ENCODE assay signal across 8 cellular contexts in the genomic region with DNA sequence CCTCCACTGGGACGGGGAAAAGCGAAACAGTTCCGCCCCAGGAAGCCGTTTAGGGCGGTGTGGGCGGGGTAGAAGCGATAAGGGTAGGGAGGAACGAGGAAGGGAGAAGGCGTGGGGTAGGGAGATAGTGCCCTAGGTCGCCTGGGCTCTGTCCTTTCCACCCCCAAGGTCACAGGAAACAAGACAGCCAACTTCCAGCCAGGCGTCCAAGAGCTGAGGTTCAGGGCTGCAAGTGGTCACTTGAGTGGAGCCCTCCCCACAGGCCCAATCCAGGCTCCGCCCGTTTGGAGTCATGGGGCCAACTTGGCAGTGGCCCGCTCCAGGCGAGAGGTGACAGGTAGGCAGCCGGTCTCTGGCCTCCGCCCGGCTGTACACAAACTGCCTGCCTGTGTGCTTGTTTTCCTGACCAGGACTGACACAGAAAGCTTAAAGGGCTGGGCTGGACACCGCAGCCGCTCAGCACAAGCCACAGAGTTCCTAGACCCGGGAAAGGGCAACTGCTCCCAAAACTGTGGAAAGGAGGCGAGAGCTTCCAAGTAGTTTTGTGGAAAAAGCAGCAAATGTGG. TPM values are rescaled to one million over a fixed set of nuclear protein-coding genes. Genes with fewer than 3 reads are reported as not detected.
DNase-seq lines count a peak whose midpoint lies in the region; ATAC-seq and TF ChIP-seq lines count a peak whose summit lies in the region.

A gene with protein sequence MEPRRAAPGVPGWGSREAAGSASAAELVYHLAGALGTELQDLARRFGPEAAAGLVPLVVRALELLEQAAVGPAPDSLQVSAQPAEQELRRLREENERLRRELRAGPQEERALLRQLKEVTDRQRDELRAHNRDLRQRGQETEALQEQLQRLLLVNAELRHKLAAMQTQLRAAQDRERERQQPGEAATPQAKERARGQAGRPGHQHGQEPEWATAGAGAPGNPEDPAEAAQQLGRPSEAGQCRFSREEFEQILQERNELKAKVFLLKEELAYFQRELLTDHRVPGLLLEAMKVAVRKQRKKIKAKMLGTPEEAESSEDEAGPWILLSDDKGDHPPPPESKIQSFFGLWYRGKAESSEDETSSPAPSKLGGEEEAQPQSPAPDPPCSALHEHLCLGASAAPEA (minus strand): TSS at position 23 of the 566 bp plus-strand sequence. CDS start 62 bp downstream, outside the sequence.

- in situ Hi-C loops in astrocyte of the spinal cord (cut with HindIII; ENCODE audit: low sequenced_read_pairs), result no loop called here

- no peak within 1 kb of the TSS for H3K27ac ChIP-seq in iPS DF 6.9 (ENCODE audit: low read length)

- DNase-seq in activated naive CD4-positive, alpha-beta T cell treated with anti-CD3 and anti-CD28 coated beads for 36 hours, result no peak
- no peak for DNase-seq in activated naive CD4-positive, alpha-beta T cell treated with Interleukin-2 at 50 U/mL for 16 hours
- DNase-seq in NCI-H2196 (lab: John Stamatoyannopoulos, UW; ENCODE audit: unreplicated experiment) (peak; percentile 71), astrocyte of the spinal cord (ENCODE audit: low read depth, low spot score) (peak; percentile 16), iPS DF 6.9 (ENCODE audit: low read depth, low spot score) (no peak), sciatic nerve (ENCODE audit: low spot score) (peak; percentile 82), NCI-H2081 treated with DMSO at 0.1 percent for 48 hours (lab: John Stamatoyannopoulos, UW) (no peak)
- no peak for DNase-seq in effector CD4-positive, alpha-beta T cell

- no peak for TF ChIP-seq CTCF in astrocyte of the spinal cord (IDR thresholded peaks at IDR 0.05; ENCODE audit: low read depth, low read length)

- peaks cover 37% of the 10 kb centered on the region for H3K36me3 ChIP-seq in iPS DF 6.9 (ENCODE audit: control insufficient read depth, insufficient read depth, low read length)

- H3K4me3 ChIP-seq in astrocyte of the spinal cord (ENCODE audit: low read depth, low read length) (peak within 1 kb of the TSS; percentile 38), iPS DF 6.9 (ENCODE audit: low read length) (peak within 1 kb of the TSS; percentile 69; the same call in 1 of the 2 replicates)

- peaks cover 28% of the 10 kb centered on the region for H3K36me3 Mint-ChIP-seq in activated naive CD4-positive, alpha-beta T cell treated with anti-CD3 and anti-CD28 coated beads for 36 hours (ENCODE audit: low read depth)

- whole genome bisulfite sequencing in iPS DF 6.9 (ENCODE audit: insufficient coverage, insufficient read length), result no CpG with 5 or more reads among the region's 22 CpGs

- peaks cover 32% of the 10 kb centered on the region for H3K4me1 Mint-ChIP-seq in activated naive CD4-positive, alpha-beta T cell treated with anti-CD3 and anti-CD28 coated beads for 36 hours (ENCODE audit: low read depth)

- intact Hi-C loops in activated naive CD4-positive, alpha-beta T cell treated with anti-CD3 and anti-CD28 coated beads for 36 hours (cut with micrococcal nuclease), result loop anchor here (1.0 to 5.0 kb wide), 4 partner anchors 34 to 177 kb away; a partner anchor contains a TSS
- intact Hi-C loops in sciatic nerve (cut with DNase I), result loop anchor here (5.0 kb wide), 1 partner anchor 73 kb away; no protein-coding TSS in a partner anchor

- no peaks in the 10 kb centered on the region for H3K9me3 Mint-ChIP-seq in activated naive CD4-positive, alpha-beta T cell treated with anti-CD3 and anti-CD28 coated beads for 36 hours

- H3K4me1 ChIP-seq in iPS DF 6.9 (ENCODE audit: control insufficient read depth, insufficient read depth, low read length), result peaks cover 9% of the 10 kb centered on the region

- peak; percentile 33 for ATAC-seq in sciatic nerve

- CTCF ChIA-PET in activated naive CD4-positive, alpha-beta T cell treated with anti-CD3 and anti-CD28 coated beads for 36 hours (lab: Charles Lee), result interaction anchor here (0.6 to 2.9 kb wide), 8 partner anchors 18 to 269 kb away, joined by 3 to 13 read pairs (median 3); a partner anchor contains a TSS

- no peaks in the 10 kb centered on the region for H3K9me3 ChIP-seq in iPS DF 6.9 (ENCODE audit: control insufficient read depth, insufficient read depth, low read length)

- H3K4me3 Mint-ChIP-seq in activated naive CD4-positive, alpha-beta T cell treated with anti-CD3 and anti-CD28 coated beads for 36 hours, result peak within 1 kb of the TSS; percentile 62

- H3K27me3 ChIP-seq in iPS DF 6.9 (ENCODE audit: control insufficient read depth, insufficient read depth, low read length), result no peaks in the 10 kb centered on the region

- H3K27me3 Mint-ChIP-seq in activated naive CD4-positive, alpha-beta T cell treated with anti-CD3 and anti-CD28 coated beads for 36 hours (ENCODE audit: low read depth), result no peaks in the 10 kb centered on the region

- H3K27ac Mint-ChIP-seq in activated naive CD4-positive, alpha-beta T cell treated with anti-CD3 and anti-CD28 coated beads for 36 hours, result no peak within 1 kb of the TSS

RNA-seq across cellular contexts. Expression of the gene that starts here (rescaled TPM):
- total RNA-seq in activated naive CD4-positive, alpha-beta T cell treated with anti-CD3 and anti-CD28 coated beads for 36 hours, result 1 to 10 TPM; 1.0 to 1.1 TPM
- total RNA-seq in sciatic nerve, result 15.4 TPM

Comparison
In these comparisons a context has a peak if more than half of its experiments do, and no peak if none do; other contexts are left out.
1. DNase-seq: peak in NCI-H2196 (single experiment), astrocyte of the spinal cord (single experiment) and sciatic nerve (single experiment); none in activated naive CD4-positive, alpha-beta T cell treated with anti-CD3 and anti-CD28 coated beads for 36 hours (single experiment), activated naive CD4-positive, alpha-beta T cell treated with Interleukin-2 at 50 U/mL for 16 hours (single experiment), iPS DF 6.9 (single experiment), effector CD4-positive, alpha-beta T cell (single experiment) and NCI-H2081 treated with DMSO at 0.1 percent for 48 hours (single experiment).